In the genomic region with DNA sequence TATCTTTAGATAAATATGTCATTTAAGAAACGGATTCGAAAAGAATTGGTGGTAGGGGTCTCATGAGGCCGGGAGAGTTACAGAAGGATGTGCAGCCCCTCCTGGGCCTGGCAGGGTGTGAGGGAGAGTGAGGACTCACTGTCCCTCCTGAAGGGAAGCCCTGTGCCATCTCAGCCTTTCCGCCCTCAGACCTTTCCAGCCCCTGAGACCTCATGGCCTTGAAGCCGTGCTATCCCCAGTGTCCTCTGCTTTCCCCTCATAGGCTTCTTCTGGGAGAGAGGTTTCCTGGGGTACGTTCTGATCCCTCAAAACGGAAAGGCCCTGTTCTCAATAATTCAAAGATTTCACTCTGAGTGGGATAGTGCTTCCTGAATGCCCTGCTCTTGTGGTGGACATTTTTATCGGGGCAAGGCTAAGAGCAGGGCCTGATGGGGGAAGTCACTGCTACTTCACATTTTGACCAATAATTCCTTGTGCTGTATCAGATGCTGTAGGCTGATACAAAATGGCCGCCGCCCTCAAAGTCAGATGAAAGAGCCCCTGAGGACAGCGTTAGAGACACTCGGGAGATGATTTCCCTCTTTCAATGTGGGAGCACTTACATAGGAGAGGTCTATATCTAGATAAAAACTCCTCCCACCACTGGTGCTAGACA, we compare ENCODE assay signal across 14 cellular contexts. TPM values are rescaled to one million over a fixed set of nuclear protein-coding genes. Genes with fewer than 3 reads are reported as not detected.
DNase-seq lines count a peak whose midpoint lies in the region; ATAC-seq and TF ChIP-seq lines count a peak whose summit lies in the region.
"Had no signal": no experiment of that assay in that cellular context is flagged by ENCODE, and none has a peak within 500 bp of the region (broad histone marks: within the 10 kb centered on the region; RNA-seq: fewer than 3 reads in every experiment).

No MANE protein-coding gene starts in this region.

- H3K9me3 ChIP-seq in Peyer's patch (no peaks in the 10 kb centered on the region), lower lobe of right lung (no peaks in the 10 kb centered on the region)
- H3K9me3 ChIP-seq: SJSA1 had no signal

- H3K36me3 ChIP-seq in Peyer's patch (no peaks in the 10 kb centered on the region), lower lobe of right lung (peaks cover 4% of the 10 kb centered on the region)
- H3K36me3 ChIP-seq: SJSA1 had no signal

- TF ChIP-seq CTCF in Peyer's patch (IDR thresholded peaks at IDR 0.05), result no peak
- no peak for TF ChIP-seq CTCF in lower lobe of right lung (IDR thresholded peaks at IDR 0.05)

- H3K27ac Mint-ChIP-seq in activated T-cell treated with anti-CD3 and anti-CD28 coated beads, Interleukin-2, amount 50 U/mL, for 72 hours, result peak overlapping the region; percentile 85
- H3K27ac Mint-ChIP-seq: B cell had no signal

- H3K4me1 Mint-ChIP-seq in activated T-cell treated with anti-CD3 and anti-CD28 coated beads, Interleukin-2, amount 50 U/mL, for 72 hours (ENCODE audit: low read depth), result peaks cover 75% of the 10 kb centered on the region

- intact Hi-C loops in lower lobe of right lung (cut with DNase I), result no loop called here

- peak overlapping the region; percentile 16 to 41 (median 26) for H3K4me3 ChIP-seq in Peyer's patch
- peak overlapping the region; percentile 55 for H3K4me3 ChIP-seq in lower lobe of right lung
- H3K4me3 ChIP-seq: SJSA1 had no signal

- H3K4me3 Mint-ChIP-seq in activated T-cell treated with anti-CD3 and anti-CD28 coated beads, Interleukin-2, amount 50 U/mL, for 72 hours, result peak overlapping the region; percentile 87 to 98
- H3K4me3 Mint-ChIP-seq: B cell had no signal

- H3K4me1 ChIP-seq in Peyer's patch (peaks cover 0 to 10% (median 1%) of the 10 kb centered on the region in 4 donors), lower lobe of right lung (peaks cover 43% of the 10 kb centered on the region)
- H3K4me1 ChIP-seq: SJSA1 had no signal

- no peaks in the 10 kb centered on the region for H3K9me3 Mint-ChIP-seq in activated T-cell treated with anti-CD3 and anti-CD28 coated beads, Interleukin-2, amount 50 U/mL, for 72 hours

- H3K27me3 Mint-ChIP-seq in activated T-cell treated with anti-CD3 and anti-CD28 coated beads, Interleukin-2, amount 50 U/mL, for 72 hours (ENCODE audit: low read depth), result no peaks in the 10 kb centered on the region

- H3K36me3 Mint-ChIP-seq in activated T-cell treated with anti-CD3 and anti-CD28 coated beads, Interleukin-2, amount 50 U/mL, for 72 hours (ENCODE audit: insufficient read depth in 2 of 2), result peaks cover 8 to 15% of the 10 kb centered on the region in 2 donors

- DNase-seq in CD1c-positive myeloid dendritic cell (ENCODE audit: extremely low spot score), result peak; percentile 50
- no peak for DNase-seq in Peyer's patch
- DNase-seq in activated T-cell treated with anti-CD3 and anti-CD28 coated beads, Interleukin-2, amount 50 U/mL, for 72 hours, result no peak
- DNase-seq in lower lobe of right lung, result no peak
- no peak for DNase-seq in erythroblast (lab: John Stamatoyannopoulos, UW)
- DNase-seq: NCI-H446 treated with DMSO at 0.1 percent for 48 hours, occipital lobe had no signal

- ATAC-seq in activated T-cell treated with anti-CD3 and anti-CD28 coated beads, Interleukin-2, amount 50 U/mL, for 72 hours (replicated peaks in 1 of 2), result peak; percentile 51 to 54
- ATAC-seq in lower lobe of right lung (peak in 1 of 2 donors; percentile 17), GM21723 (IDR thresholded peaks at IDR 0.05; ENCODE audit: unreplicated experiment) (no peak), HG03469 (IDR thresholded peaks at IDR 0.05; ENCODE audit: unreplicated experiment) (no peak), HG03139 (IDR thresholded peaks at IDR 0.05; ENCODE audit: unreplicated experiment) (no peak)
- ATAC-seq: HCT116 had no signal

- H3K27me3 ChIP-seq in Peyer's patch (no peaks in the 10 kb centered on the region), lower lobe of right lung (ENCODE audit: low read depth) (no peaks in the 10 kb centered on the region)

- H3K27ac ChIP-seq in Peyer's patch (peak overlapping the region; percentile 24 to 76 (median 66)), lower lobe of right lung (peak overlapping the region; percentile 82)
- H3K27ac ChIP-seq: SJSA1 had no signal

- TF ChIP-seq POLR2A in Peyer's patch (IDR thresholded peaks at IDR 0.05) (no peak), erythroblast (IDR thresholded peaks at IDR 0.05; ENCODE audit: low read length) (no peak)

RNA-seq across cellular contexts. Expression of gene CD4, which starts 1.3 kb away (rescaled TPM):
- total RNA-seq in Peyer's patch (1 to 10 TPM; 2.1 to 9.1 (median 4.0) TPM), lower lobe of right lung (80.3 TPM)
- 100 to 1,000 TPM; 126 to 141 TPM for total RNA-seq in activated T-cell treated with anti-CD3 and anti-CD28 coated beads, Interleukin-2, amount 50 U/mL, for 72 hours
- total RNA-seq: SJSA1 had no signal

RNA-seq across cellular contexts. Expression of gene LAG3, which starts 18.3 kb away (rescaled TPM):
- total RNA-seq in Peyer's patch, result 1 to 10 TPM in 3 of 4 donors, not detected in 1; 1.3 to 3.0 (median 1.6) TPM
- 100 to 1,000 TPM; 117 to 188 TPM for total RNA-seq in activated T-cell treated with anti-CD3 and anti-CD28 coated beads, Interleukin-2, amount 50 U/mL, for 72 hours
- 2.1 TPM for total RNA-seq in lower lobe of right lung
- total RNA-seq: B cell, occipital lobe, temporal lobe had no signal

RNA-seq across cellular contexts. Expression of gene PTMS, which starts 24.5 kb away (rescaled TPM):
- total RNA-seq in Peyer's patch, result 10 to 100 TPM; 44.2 to 87.5 (median 53.0) TPM
- 100 to 1,000 TPM; 119 to 154 TPM for total RNA-seq in activated T-cell treated with anti-CD3 and anti-CD28 coated beads, Interleukin-2, amount 50 U/mL, for 72 hours
- total RNA-seq in lower lobe of right lung, result 267 TPM

RNA-seq across cellular contexts. Expression of gene GPR162, which starts 31.0 kb away (rescaled TPM):
- total RNA-seq in Peyer's patch (10 to 100 TPM in 1 of 4 donors, 1 to 10 TPM in 2, not detected in 1; 2.5 to 11.6 (median 4.1) TPM), lower lobe of right lung (21.5 TPM)
- under 1 TPM; 0.72 to 0.93 TPM for total RNA-seq in activated T-cell treated with anti-CD3 and anti-CD28 coated beads, Interleukin-2, amount 50 U/mL, for 72 hours
- total RNA-seq: B cell had no signal

RNA-seq across cellular contexts. Expression of gene P3H3, which starts 37.6 kb away (rescaled TPM):
- total RNA-seq in Peyer's patch (10 to 100 TPM in 2 of 4 donors, 1 to 10 TPM in 2; 3.7 to 40.4 (median 8.7) TPM), lower lobe of right lung (7.0 TPM)
- 1 to 10 TPM; 2.2 to 2.6 TPM for total RNA-seq in activated T-cell treated with anti-CD3 and anti-CD28 coated beads, Interleukin-2, amount 50 U/mL, for 72 hours
- total RNA-seq: B cell had no signal

Comparison
In these comparisons a context has a peak if more than half of its experiments do, and no peak if none do; other contexts are left out.
1. ATAC-seq: peak in activated T-cell treated with anti-CD3 and anti-CD28 coated beads, Interleukin-2, amount 50 U/mL, for 72 hours (2 of 2); none in GM21723 (single experiment), HG03469 (single experiment) and HG03139 (single experiment).
2. RNA of gene LAG3, which starts 18.3 kb away (total RNA-seq): 117 to 188 TPM in activated T-cell treated with anti-CD3 and anti-CD28 coated beads, Interleukin-2, amount 50 U/mL, for 72 hours; 2.1 TPM in lower lobe of right lung (single experiment) and 1.3 to 3.0 TPM in Peyer's patch; every median in the first group is over 10 times any median in the second.